8 cellular contexts compared by ENCODE assay signal in the genomic region with DNA sequence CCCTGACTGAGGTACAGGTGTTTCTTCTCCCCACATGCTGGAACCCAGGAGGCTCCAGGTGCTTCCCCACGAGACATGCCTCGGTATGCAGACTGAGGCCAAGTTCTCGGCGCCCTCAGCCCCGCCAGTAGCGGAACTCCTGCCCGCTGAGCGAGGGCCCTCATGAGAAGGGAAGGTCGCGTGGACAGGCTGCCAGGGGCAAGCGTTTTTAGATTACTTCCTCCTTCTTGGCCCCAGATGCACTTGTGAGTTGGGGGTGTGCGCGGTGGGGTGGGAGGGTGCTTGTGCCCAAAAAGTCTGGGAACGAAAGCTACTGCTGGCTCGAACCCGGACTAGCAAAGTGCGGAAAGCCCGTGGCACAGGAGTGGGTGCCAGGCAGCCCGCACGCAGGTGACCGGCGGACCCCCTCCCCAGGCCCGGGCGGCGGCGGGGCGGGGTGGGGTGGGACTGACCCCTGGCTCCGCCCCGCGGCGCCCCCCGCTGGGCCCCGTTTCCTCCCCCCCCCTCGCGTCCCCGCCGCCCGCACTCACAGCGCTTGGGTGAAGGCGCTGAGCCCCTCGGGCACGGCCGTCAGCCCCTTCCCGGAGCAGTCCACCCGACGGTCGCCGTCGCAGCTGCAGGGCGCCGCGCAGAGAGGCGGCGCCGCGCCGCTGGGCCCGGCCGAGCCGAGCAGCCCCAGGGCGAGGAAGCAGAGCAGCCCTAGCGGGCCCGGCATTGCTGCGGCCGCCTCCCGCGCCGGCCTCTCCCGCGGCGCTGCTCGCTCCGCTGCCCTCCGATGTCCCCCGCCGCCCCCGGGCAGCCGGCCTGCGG. TPM values are rescaled to one million over a fixed set of nuclear protein-coding genes. Genes with fewer than 3 reads are reported as not detected.
DNase-seq lines count a peak whose midpoint lies in the region; ATAC-seq and TF ChIP-seq lines count a peak whose summit lies in the region.

No MANE protein-coding gene starts in this region.

- H3K9me2 ChIP-seq in MM.1S (replicated peaks; ENCODE audit: insufficient read depth, low read length) (no peaks in the 10 kb centered on the region), neural cell (ENCODE audit: insufficient read depth, low read length) (no peaks in the 10 kb centered on the region)

- ATAC-seq in GM21825 (IDR thresholded peaks at IDR 0.05; ENCODE audit: unreplicated experiment), result peak; percentile 41

- peak overlapping the region; percentile 87 for H3K4me2 ChIP-seq in MM.1S (ENCODE audit: low read depth, low read length)
- H3K4me2 ChIP-seq in neural cell (ENCODE audit: low read length), result peak overlapping the region; percentile 41

- peak overlapping the region; percentile 23; the same call in 1 of the 2 replicates for H3K9ac ChIP-seq in MM.1S (ENCODE audit: low read length)
- H3K9ac ChIP-seq in neural cell (ENCODE audit: low read length), result peak overlapping the region; percentile 71

- no peak for TF ChIP-seq RAD21 in neural cell (conservative IDR thresholded peaks at IDR 0.05)

- TF ChIP-seq CTCF in MM.1S (IDR thresholded peaks at IDR 0.05; ENCODE audit: low read length) (no peak), foreskin fibroblast (IDR thresholded peaks at IDR 0.05; ENCODE audit: low read depth, low read length) (no peak), neural cell (IDR thresholded peaks at IDR 0.05; ENCODE audit: poor library complexity, severe bottlenecking) (no peak)

- no peaks in the 10 kb centered on the region for H3K27me3 ChIP-seq in MM.1S (replicated peaks; ENCODE audit: insufficient read depth, low read length)
- H3K27me3 ChIP-seq in neural cell (ENCODE audit: insufficient read depth, low read depth, low read length), result no peaks in the 10 kb centered on the region

- H3K27ac ChIP-seq in MM.1S (ENCODE audit: low read length) (no peak overlapping the region), neural cell (ENCODE audit: low read length) (no peak overlapping the region)

- H3K79me2 ChIP-seq in MM.1S (ENCODE audit: low read length), result no peaks in the 10 kb centered on the region
- peaks cover 41% of the 10 kb centered on the region for H3K79me2 ChIP-seq in neural cell (replicated peaks; ENCODE audit: insufficient read depth, low read length)

- H3K4me3 ChIP-seq in MM.1S (ENCODE audit: low read length), result peak overlapping the region; percentile 64
- H3K4me3 ChIP-seq in foreskin fibroblast (ENCODE audit: low read depth in 1 of 2, low read length in 2 of 2), result peak overlapping the region; percentile 68 to 85
- peak overlapping the region; percentile 87 for H3K4me3 ChIP-seq in neural cell (ENCODE audit: low read length)

- H3F3A ChIP-seq in MM.1S (ENCODE audit: insufficient read depth, low read length) (no peaks in the 10 kb centered on the region), neural cell (ENCODE audit: insufficient read depth, low read length, poor library complexity, severe bottlenecking) (no peaks in the 10 kb centered on the region)

- H3K9me3 ChIP-seq in MM.1S (replicated peaks; ENCODE audit: insufficient read depth, low read length) (no peaks in the 10 kb centered on the region), neural cell (ENCODE audit: low read length) (no peaks in the 10 kb centered on the region)

- no peaks in the 10 kb centered on the region for H3K4me1 ChIP-seq in MM.1S (ENCODE audit: low read length)

- H2AFZ ChIP-seq in MM.1S (ENCODE audit: low read length), result peak overlapping the region; percentile 63
- no peak overlapping the region for H2AFZ ChIP-seq in neural cell (ENCODE audit: low read depth, low read length)

- H3K36me3 ChIP-seq in MM.1S (replicated peaks; ENCODE audit: insufficient read depth, low read length), result no peaks in the 10 kb centered on the region
- no peaks in the 10 kb centered on the region for H3K36me3 ChIP-seq in neural cell (ENCODE audit: insufficient read depth, low read length)

- no peaks in the 10 kb centered on the region for H4K20me1 ChIP-seq in MM.1S (ENCODE audit: insufficient read depth, low read length)
- H4K20me1 ChIP-seq in neural cell (ENCODE audit: insufficient read depth), result no peaks in the 10 kb centered on the region

- peak; percentile 45 for DNase-seq in NCI-H1105 treated with DMSO at 0.1 percent for 48 hours (lab: John Stamatoyannopoulos, UW)
- DNase-seq in NCI-H1105 (lab: John Stamatoyannopoulos, UW), result no peak
- peak; percentile 24 for DNase-seq in MM.1S
- peak; percentile 5 for DNase-seq in activated T-helper 1 cell treated with Interleukin-2 at 50 U/mL for 16 hours (ENCODE audit: low read depth)
- peak in 1 of 2 donors; percentile 60 for DNase-seq in foreskin fibroblast
- DNase-seq in GM19240 (ENCODE audit: insufficient read length, low spot score), result no peak

- TF ChIP-seq EP300 in neural cell (conservative IDR thresholded peaks at IDR 0.05; ENCODE audit: poor library complexity, severe bottlenecking), result no peak

TF ChIP-seq in neural cell, 6 proteins besides CTCF, POLR2A, EP300 and RAD21:
- TF ChIP-seq MXI1 (conservative IDR thresholded peaks at IDR 0.05; ENCODE audit: poor library complexity, severe bottlenecking) (peak; percentile 3), TAF1 (IDR thresholded peaks at IDR 0.05; ENCODE audit: low read depth) (no peak)

RNA-seq across cellular contexts. Expression of a gene that starts 0.8 kb away (rescaled TPM):
- 8.7 and 11.2 TPM in 2 replicates for polyA plus RNA-seq in neural cell
- polyA minus RNA-seq in neural cell, result 22.2 and 23.1 TPM in 2 replicates

RNA-seq across cellular contexts. Expression of a gene that starts 34.8 kb away (rescaled TPM):
- polyA plus RNA-seq in neural cell, result 115 and 131 TPM in 2 replicates
- 231 and 253 TPM in 2 replicates for polyA minus RNA-seq in neural cell

Comparison
In these comparisons a context has a peak if more than half of its experiments do, and no peak if none do; other contexts are left out.
1. DNase-seq: peak in NCI-H1105 treated with DMSO at 0.1 percent for 48 hours (single experiment), MM.1S (single experiment) and activated T-helper 1 cell treated with Interleukin-2 at 50 U/mL for 16 hours (single experiment); none in NCI-H1105 (single experiment) and GM19240 (single experiment).
2. Peak in every context shown above with its lines, with median percentiles within 50 percentile points of each other: H3K4me3 ChIP-seq.